In the genomic region with DNA sequence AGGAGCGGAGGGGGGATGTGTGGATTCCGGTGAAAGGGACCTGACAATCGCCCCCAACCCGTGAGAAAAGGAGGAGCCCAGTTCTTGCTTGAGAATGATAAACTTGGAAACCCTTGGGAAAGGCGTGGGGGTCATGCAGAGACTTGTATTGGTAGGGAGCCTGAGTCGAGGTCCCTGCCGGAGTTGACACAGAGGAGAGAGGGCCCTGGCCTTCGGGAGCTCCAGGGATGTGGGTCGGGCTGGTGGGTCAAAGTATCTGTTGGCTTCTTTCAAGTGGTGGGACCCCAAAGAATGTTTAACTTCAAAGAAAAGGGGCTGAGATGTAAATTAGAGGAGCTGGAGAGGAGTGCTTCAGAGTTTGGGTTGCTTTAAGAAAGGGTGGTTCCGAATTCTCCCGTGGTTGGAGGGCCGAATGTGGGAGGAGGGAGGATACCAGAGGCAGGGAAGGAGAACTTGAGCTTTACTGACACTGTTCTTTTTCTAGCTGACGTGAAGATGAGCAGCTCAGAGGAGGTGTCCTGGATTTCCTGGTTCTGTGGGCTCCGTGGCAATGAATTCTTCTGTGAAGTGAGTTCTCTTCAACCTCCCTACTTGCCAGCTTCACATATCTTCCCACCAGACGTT, we compare ENCODE assay signal across 1 cellular context.
TF ChIP-seq lines count a peak whose summit lies in the region.

No MANE protein-coding gene starts in this region.

TF ChIP-seq in endothelial cell of umbilical vein, 7 proteins besides CTCF, POLR2A, EP300 and RAD21:
- no peak for TF ChIP-seq FOS (IDR thresholded peaks at IDR 0.05; ENCODE audit: borderline replicate concordance, insufficient read depth, low read length)
- no peak for TF ChIP-seq GATA2 (IDR thresholded peaks at IDR 0.05; ENCODE audit: insufficient read depth, insufficient read length, low read depth, low read length)
- no peak for TF ChIP-seq POLR2AphosphoS5 (IDR thresholded peaks at IDR 0.05; ENCODE audit: insufficient read depth, low read depth, low read length)
- no peak for TF ChIP-seq JUN (IDR thresholded peaks at IDR 0.05; ENCODE audit: borderline replicate concordance, insufficient read depth, insufficient read length, low read depth)
- TF ChIP-seq, protein P1, sequence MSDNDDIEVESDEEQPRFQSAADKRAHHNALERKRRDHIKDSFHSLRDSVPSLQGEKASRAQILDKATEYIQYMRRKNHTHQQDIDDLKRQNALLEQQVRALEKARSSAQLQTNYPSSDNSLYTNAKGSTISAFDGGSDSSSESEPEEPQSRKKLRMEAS (IDR thresholded peaks at IDR 0.05; ENCODE audit: insufficient read depth, insufficient read length): no peak
- no peak for TF ChIP-seq EZH2 (IDR thresholded peaks at IDR 0.05; ENCODE audit: borderline replicate concordance, low read depth, low read length, severe bottlenecking)
- no peak for TF ChIP-seq MYC (IDR thresholded peaks at IDR 0.05; ENCODE audit: low read depth, low read length)
TF ChIP-seq in endothelial cell of umbilical vein: peak in this region for 0.
